Comparison of ENCODE assay signal across 20 cellular contexts in the genomic region with DNA sequence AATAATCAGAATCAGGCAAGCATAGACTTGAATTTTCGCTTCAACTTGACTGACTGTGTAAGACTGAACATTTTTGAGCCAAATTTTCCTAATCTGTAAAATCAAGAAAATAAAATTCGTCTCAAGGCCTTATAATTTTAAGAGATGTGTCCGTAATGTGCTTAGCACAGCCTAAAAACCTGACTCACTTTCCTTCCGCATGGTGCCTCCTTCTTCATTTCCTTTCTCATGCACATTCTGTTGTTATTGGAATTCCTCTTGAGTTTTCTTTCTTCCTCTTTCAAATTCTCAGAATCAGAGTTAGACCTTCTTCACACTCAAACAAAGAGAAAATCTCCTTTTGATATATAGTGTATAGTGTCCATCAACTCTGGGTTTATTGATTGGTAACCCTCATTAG.
"Had no signal": no experiment of that assay in that cellular context is flagged by ENCODE, and none has a peak within 500 bp of the region (broad histone marks: within the 10 kb centered on the region; RNA-seq: fewer than 3 reads in every experiment).

No MANE protein-coding gene starts in this region.

- H3K27me3 Mint-ChIP-seq: activated CD4-positive, alpha-beta memory T cell treated with anti-CD3 and anti-CD28 coated beads, Interleukin-2, amount 10 ng/mL, durations not matched to agents 7 days and 5 days; activated CD4-positive, alpha-beta T cell treated with anti-CD3 and anti-CD28 coated beads for 36 hours; activated naive CD8-positive, alpha-beta T cell treated with anti-CD3 and anti-CD28 coated beads, Interleukin-2, amount 10 ng/mL, durations not matched to agents 7 days and 5 days; T-cell had no signal

- H3K4me2 ChIP-seq: KMS-11 had no signal

- H3K4me3 Mint-ChIP-seq: activated CD4-positive, alpha-beta memory T cell treated with anti-CD3 and anti-CD28 coated beads, Interleukin-2, amount 10 ng/mL, durations not matched to agents 7 days and 5 days; activated CD4-positive, alpha-beta T cell treated with anti-CD3 and anti-CD28 coated beads for 36 hours; activated naive CD8-positive, alpha-beta T cell treated with anti-CD3 and anti-CD28 coated beads, Interleukin-2, amount 10 ng/mL, durations not matched to agents 7 days and 5 days; T-cell had no signal

- H3K9me3 ChIP-seq: adrenal gland had no signal

- H3K4me3 ChIP-seq: adrenal gland had no signal

- H3K27me3 ChIP-seq: adrenal gland had no signal

- H3K4me1 Mint-ChIP-seq: activated CD4-positive, alpha-beta memory T cell treated with anti-CD3 and anti-CD28 coated beads, Interleukin-2, amount 10 ng/mL, durations not matched to agents 7 days and 5 days; activated CD4-positive, alpha-beta T cell treated with anti-CD3 and anti-CD28 coated beads for 36 hours; activated naive CD8-positive, alpha-beta T cell treated with anti-CD3 and anti-CD28 coated beads, Interleukin-2, amount 10 ng/mL, durations not matched to agents 7 days and 5 days; T-cell had no signal

- ATAC-seq: activated CD4-positive, alpha-beta T cell treated with anti-CD3 and anti-CD28 coated beads for 36 hours; T-cell had no signal

- H3K36me3 ChIP-seq: adrenal gland had no signal

- H3K9ac ChIP-seq: KMS-11 had no signal

- H3K27ac Mint-ChIP-seq: activated CD4-positive, alpha-beta memory T cell treated with anti-CD3 and anti-CD28 coated beads, Interleukin-2, amount 10 ng/mL, durations not matched to agents 7 days and 5 days; activated CD4-positive, alpha-beta T cell treated with anti-CD3 and anti-CD28 coated beads for 36 hours; activated naive CD8-positive, alpha-beta T cell treated with anti-CD3 and anti-CD28 coated beads, Interleukin-2, amount 10 ng/mL, durations not matched to agents 7 days and 5 days; T-cell had no signal

- DNase-seq: activated CD4-positive, alpha-beta memory T cell treated with anti-CD3 and anti-CD28 coated beads, Interleukin-2, amount 10 ng/mL, durations not matched to agents 7 days and 5 days; activated CD4-positive, alpha-beta T cell treated with anti-CD3 and anti-CD28 coated beads for 36 hours; activated CD4-positive, alpha-beta T cell treated with anti-CD3 and anti-CD28 coated beads, Interleukin-2, amount 50 U/mL, for 1 hour; activated CD8-positive, alpha-beta memory T cell treated with anti-CD3 and anti-CD28 coated beads, Interleukin-2, amount 50 U/mL, for 4 hours; activated naive CD4-positive, alpha-beta T cell treated with anti-CD3 and anti-CD28 coated beads, Interleukin-2, amount 50 U/mL, for 16 hours; activated naive CD8-positive, alpha-beta T cell treated with anti-CD3 and anti-CD28 coated beads, Interleukin-2, amount 10 ng/mL, durations not matched to agents 7 days and 5 days; adrenal gland; anterior cingulate cortex; caudate nucleus; NCI-H1092; NCI-H1694; NCI-H2029 treated with DMSO at 0.1 percent for 48 hours; NCI-H345; NCI-H510A; SIG-M5; T-cell; T-helper 2 cell; T1000 had no signal

- H3K36me3 Mint-ChIP-seq: activated naive CD8-positive, alpha-beta T cell treated with anti-CD3 and anti-CD28 coated beads, Interleukin-2, amount 10 ng/mL, durations not matched to agents 7 days and 5 days; T-cell had no signal

- H3K27ac ChIP-seq: adrenal gland, KMS-11, VCaP had no signal
